ENCODE assay signal across 1 cellular context in the genomic region with DNA sequence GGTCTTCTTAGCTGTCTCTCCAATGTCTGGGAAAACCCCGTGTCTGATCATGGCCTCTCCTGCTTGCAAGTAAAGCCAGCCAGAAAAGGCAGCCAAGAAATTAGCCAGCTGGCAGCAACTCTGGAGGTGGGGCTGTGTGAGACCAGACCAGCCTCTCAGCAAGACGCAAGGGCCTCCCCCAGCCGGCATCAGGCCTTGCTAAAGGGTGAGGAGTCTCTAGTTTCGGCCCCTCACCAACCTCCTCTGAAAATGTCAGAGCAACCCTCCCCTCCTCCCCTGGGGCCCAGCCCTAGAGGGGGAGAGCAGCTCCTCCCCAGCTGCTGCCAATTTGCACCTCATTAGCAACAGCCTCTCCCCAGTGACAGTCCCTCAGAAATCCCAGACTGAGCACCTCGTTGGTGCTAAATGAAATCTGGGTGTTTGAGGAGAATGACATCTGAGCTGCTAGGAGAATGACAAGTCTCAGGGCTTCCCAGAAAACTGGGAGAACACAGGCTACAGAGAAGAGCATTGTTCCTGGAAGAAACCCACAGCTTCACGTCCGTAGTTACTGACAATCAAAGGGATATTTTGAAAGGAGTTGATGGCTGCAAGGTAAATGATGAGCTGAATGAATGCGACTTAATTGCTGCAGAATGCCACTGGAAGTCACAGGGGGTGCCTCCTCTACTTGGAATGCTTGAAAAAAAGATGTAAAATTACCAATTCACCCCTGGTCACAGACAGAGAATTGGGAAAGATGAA.
A peak's percentile ranks its signal among the peaks of the same experiment; 100 is the strongest.
TF ChIP-seq lines count a peak whose summit lies in the region.

No MANE protein-coding gene starts in this region.

TF ChIP-seq in GM12878, 131 proteins besides CTCF, POLR2A, EP300 and RAD21 (continued from another document):
- TF ChIP-seq, protein P1, sequence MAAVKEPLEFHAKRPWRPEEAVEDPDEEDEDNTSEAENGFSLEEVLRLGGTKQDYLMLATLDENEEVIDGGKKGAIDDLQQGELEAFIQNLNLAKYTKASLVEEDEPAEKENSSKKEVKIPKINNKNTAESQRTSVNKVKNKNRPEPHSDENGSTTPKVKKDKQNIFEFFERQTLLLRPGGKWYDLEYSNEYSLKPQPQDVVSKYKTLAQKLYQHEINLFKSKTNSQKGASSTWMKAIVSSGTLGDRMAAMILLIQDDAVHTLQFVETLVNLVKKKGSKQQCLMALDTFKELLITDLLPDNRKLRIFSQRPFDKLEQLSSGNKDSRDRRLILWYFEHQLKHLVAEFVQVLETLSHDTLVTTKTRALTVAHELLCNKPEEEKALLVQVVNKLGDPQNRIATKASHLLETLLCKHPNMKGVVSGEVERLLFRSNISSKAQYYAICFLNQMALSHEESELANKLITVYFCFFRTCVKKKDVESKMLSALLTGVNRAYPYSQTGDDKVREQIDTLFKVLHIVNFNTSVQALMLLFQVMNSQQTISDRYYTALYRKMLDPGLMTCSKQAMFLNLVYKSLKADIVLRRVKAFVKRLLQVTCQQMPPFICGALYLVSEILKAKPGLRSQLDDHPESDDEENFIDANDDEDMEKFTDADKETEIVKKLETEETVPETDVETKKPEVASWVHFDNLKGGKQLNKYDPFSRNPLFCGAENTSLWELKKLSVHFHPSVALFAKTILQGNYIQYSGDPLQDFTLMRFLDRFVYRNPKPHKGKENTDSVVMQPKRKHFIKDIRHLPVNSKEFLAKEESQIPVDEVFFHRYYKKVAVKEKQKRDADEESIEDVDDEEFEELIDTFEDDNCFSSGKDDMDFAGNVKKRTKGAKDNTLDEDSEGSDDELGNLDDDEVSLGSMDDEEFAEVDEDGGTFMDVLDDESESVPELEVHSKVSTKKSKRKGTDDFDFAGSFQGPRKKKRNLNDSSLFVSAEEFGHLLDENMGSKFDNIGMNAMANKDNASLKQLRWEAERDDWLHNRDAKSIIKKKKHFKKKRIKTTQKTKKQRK (IDR thresholded peaks at IDR 0.05; ENCODE audit: low read depth, low read length), result no peak
- no peak for TF ChIP-seq SMAD5 (IDR thresholded peaks at IDR 0.05; ENCODE audit: low read depth)
- TF ChIP-seq, protein P2, sequence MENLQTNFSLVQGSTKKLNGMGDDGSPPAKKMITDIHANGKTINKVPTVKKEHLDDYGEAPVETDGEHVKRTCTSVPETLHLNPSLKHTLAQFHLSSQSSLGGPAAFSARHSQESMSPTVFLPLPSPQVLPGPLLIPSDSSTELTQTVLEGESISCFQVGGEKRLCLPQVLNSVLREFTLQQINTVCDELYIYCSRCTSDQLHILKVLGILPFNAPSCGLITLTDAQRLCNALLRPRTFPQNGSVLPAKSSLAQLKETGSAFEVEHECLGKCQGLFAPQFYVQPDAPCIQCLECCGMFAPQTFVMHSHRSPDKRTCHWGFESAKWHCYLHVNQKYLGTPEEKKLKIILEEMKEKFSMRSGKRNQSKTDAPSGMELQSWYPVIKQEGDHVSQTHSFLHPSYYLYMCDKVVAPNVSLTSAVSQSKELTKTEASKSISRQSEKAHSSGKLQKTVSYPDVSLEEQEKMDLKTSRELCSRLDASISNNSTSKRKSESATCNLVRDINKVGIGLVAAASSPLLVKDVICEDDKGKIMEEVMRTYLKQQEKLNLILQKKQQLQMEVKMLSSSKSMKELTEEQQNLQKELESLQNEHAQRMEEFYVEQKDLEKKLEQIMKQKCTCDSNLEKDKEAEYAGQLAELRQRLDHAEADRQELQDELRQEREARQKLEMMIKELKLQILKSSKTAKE (IDR thresholded peaks at IDR 0.05; ENCODE audit: low read depth, poor library complexity, severe bottlenecking), result peak; percentile 50
- TF ChIP-seq E4F1 (IDR thresholded peaks at IDR 0.05; ENCODE audit: borderline replicate concordance, partially characterized antibody), result no peak
- TF ChIP-seq MYB (IDR thresholded peaks at IDR 0.05; ENCODE audit: borderline replicate concordance, low read depth, low read length), result no peak
- TF ChIP-seq EGR1 (IDR thresholded peaks at IDR 0.05; ENCODE audit: borderline replicate concordance in 1 of 2, low read depth in 2 of 2, low read length in 2 of 2), result no peak
- TF ChIP-seq HDAC2 (IDR thresholded peaks at IDR 0.05), result no peak
- TF ChIP-seq SMARCA5 (IDR thresholded peaks at IDR 0.05), result 0 out of 2 replicates have a peak, but pooled peaks have one; percentile 28
- TF ChIP-seq BHLHE40 (IDR thresholded peaks at IDR 0.05; ENCODE audit: borderline replicate concordance in 1 of 2, low read depth in 2 of 2, low read length in 1 of 2), result peak in 1 of 2 experiments; percentile 61; a peak in 1 of 4 replicates
- TF ChIP-seq RELA (IDR thresholded peaks at IDR 0.05; ENCODE audit: borderline replicate concordance, partially characterized antibody), result peak; percentile 26
- TF ChIP-seq FOXM1 (IDR thresholded peaks at IDR 0.05; ENCODE audit: low read depth, low read length), result no peak
- TF ChIP-seq MTA2 (IDR thresholded peaks at IDR 0.05; ENCODE audit: low read depth), result peak; percentile 94
- TF ChIP-seq ZBTB33 (IDR thresholded peaks at IDR 0.05), result no peak
- TF ChIP-seq NBN (IDR thresholded peaks at IDR 0.05), result peak; percentile 28; the same call in 1 of the 2 replicates
- no peak for TF ChIP-seq ZSCAN29 (IDR thresholded peaks at IDR 0.05)
- TF ChIP-seq CBFB (IDR thresholded peaks at IDR 0.05; ENCODE audit: low read depth), result no peak
- no peak for TF ChIP-seq IRF4 (IDR thresholded peaks at IDR 0.05; ENCODE audit: low read depth, low read length)
- TF ChIP-seq RB1 (IDR thresholded peaks at IDR 0.05; ENCODE audit: borderline replicate concordance), result 0 out of 2 replicates have a peak, but pooled peaks have one; percentile 26
- TF ChIP-seq RCOR1 (conservative IDR thresholded peaks at IDR 0.05; ENCODE audit: low read depth, low read length), result no peak
- TF ChIP-seq CREM (IDR thresholded peaks at IDR 0.05; ENCODE audit: low read depth), result no peak
- peak; percentile 58 to 72; a peak in 2 of 4 replicates for TF ChIP-seq IKZF2 (IDR thresholded peaks at IDR 0.05)
- no peak for TF ChIP-seq TCF3 (IDR thresholded peaks at IDR 0.05; ENCODE audit: borderline replicate concordance, insufficient read depth, low read depth, low read length)
- TF ChIP-seq SRF (IDR thresholded peaks at IDR 0.05; ENCODE audit: low read depth in 2 of 2, low read length in 2 of 2), result no peak
- TF ChIP-seq, protein P3, sequence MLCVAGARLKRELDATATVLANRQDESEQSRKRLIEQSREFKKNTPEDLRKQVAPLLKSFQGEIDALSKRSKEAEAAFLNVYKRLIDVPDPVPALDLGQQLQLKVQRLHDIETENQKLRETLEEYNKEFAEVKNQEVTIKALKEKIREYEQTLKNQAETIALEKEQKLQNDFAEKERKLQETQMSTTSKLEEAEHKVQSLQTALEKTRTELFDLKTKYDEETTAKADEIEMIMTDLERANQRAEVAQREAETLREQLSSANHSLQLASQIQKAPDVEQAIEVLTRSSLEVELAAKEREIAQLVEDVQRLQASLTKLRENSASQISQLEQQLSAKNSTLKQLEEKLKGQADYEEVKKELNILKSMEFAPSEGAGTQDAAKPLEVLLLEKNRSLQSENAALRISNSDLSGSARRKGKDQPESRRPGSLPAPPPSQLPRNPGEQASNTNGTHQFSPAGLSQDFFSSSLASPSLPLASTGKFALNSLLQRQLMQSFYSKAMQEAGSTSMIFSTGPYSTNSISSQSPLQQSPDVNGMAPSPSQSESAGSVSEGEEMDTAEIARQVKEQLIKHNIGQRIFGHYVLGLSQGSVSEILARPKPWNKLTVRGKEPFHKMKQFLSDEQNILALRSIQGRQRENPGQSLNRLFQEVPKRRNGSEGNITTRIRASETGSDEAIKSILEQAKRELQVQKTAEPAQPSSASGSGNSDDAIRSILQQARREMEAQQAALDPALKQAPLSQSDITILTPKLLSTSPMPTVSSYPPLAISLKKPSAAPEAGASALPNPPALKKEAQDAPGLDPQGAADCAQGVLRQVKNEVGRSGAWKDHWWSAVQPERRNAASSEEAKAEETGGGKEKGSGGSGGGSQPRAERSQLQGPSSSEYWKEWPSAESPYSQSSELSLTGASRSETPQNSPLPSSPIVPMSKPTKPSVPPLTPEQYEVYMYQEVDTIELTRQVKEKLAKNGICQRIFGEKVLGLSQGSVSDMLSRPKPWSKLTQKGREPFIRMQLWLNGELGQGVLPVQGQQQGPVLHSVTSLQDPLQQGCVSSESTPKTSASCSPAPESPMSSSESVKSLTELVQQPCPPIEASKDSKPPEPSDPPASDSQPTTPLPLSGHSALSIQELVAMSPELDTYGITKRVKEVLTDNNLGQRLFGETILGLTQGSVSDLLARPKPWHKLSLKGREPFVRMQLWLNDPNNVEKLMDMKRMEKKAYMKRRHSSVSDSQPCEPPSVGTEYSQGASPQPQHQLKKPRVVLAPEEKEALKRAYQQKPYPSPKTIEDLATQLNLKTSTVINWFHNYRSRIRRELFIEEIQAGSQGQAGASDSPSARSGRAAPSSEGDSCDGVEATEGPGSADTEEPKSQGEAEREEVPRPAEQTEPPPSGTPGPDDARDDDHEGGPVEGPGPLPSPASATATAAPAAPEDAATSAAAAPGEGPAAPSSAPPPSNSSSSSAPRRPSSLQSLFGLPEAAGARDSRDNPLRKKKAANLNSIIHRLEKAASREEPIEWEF (IDR thresholded peaks at IDR 0.05; ENCODE audit: insufficient replicate concordance, low read depth, low read length), result no peak
- peak; percentile 93 for TF ChIP-seq MEF2B (IDR thresholded peaks at IDR 0.05; ENCODE audit: partially characterized antibody, poor library complexity, severe bottlenecking)
- no peak for TF ChIP-seq NRF1 (conservative IDR thresholded peaks at IDR 0.05; ENCODE audit: low read depth, low read length)
- TF ChIP-seq CHD2 (IDR thresholded peaks at IDR 0.05; ENCODE audit: borderline replicate concordance, low read depth, low read length), result peak; percentile 61; the same call in 1 of the 2 replicates
- TF ChIP-seq RFX5 (IDR thresholded peaks at IDR 0.05; ENCODE audit: low read depth, low read length), result no peak
- TF ChIP-seq TCF12 (IDR thresholded peaks at IDR 0.05; ENCODE audit: low read depth, low read length), result peak; percentile 45; the same call in 1 of the 2 replicates
- TF ChIP-seq NKRF (conservative IDR thresholded peaks at IDR 0.05), result no peak
- TF ChIP-seq CEBPB (IDR thresholded peaks at IDR 0.05; ENCODE audit: borderline replicate concordance in 1 of 2, low read depth in 2 of 2, low read length in 2 of 2), result no peak
